ENCODE assay signal across 15 cellular contexts in the genomic region with DNA sequence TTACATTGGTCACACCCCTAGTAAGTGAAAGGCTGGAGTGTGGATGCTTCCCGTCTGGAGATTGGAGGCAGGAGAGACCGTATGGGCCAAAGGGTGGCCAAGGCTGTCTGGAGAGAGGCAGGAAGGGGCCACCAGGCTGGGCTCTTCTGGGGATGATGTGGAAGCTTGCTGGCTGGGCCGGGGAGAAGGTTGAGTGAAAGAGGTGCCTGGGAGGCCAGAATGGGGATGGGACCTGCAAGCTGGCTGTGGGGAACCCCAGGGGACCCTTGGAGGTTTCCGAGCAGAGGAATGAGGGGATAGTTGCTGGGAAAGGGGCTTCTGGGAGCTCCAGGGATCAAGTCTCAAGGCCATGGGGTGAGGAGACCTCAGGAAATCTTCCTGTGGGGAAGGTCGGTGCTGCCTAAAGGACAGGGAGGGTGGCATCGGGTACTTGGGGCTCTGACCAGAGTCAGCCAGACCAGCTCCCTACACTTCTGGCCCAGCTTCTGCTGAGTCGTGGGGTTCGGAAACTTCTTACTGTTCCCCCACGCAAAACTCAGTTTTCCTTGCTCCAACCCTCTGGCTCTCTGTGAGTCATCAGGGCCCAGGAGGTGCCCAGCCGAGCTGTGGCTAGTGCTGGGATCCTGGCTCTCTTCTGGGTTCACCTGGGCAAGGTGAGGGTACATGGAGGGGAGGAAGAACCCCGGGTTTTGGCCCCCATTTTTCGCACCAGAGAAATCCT. TPM values are rescaled to one million over a fixed set of nuclear protein-coding genes. Genes with fewer than 3 reads are reported as not detected.
DNase-seq lines count a peak whose midpoint lies in the region; ATAC-seq, FAIRE-seq and TF ChIP-seq lines count a peak whose summit lies in the region.
"Had no signal": no experiment of that assay in that cellular context is flagged by ENCODE, and none has a peak within 500 bp of the region (broad histone marks: within the 10 kb centered on the region; RNA-seq: fewer than 3 reads in every experiment).

No MANE protein-coding gene starts in this region.

- H3K27ac ChIP-seq in SK-N-SH (ENCODE audit: low read depth in 2 of 2, low read length in 1 of 2) (peak overlapping the region in 1 of 2 experiments; percentile 24; a peak in 2 of 4 replicates), astrocyte (ENCODE audit: low read depth, low read length) (peak overlapping the region; percentile 39), thoracic aorta (peak overlapping the region; percentile 99)
- H3K27ac ChIP-seq: 22Rv1, testis had no signal

- H3K79me2 ChIP-seq in SK-N-SH (ENCODE audit: insufficient read depth) (peaks cover 99% of the 10 kb centered on the region), astrocyte (ENCODE audit: insufficient read depth, low read length) (peaks cover 86% of the 10 kb centered on the region)

- no peaks in the 10 kb centered on the region for H3K9me3 ChIP-seq in SK-N-SH
- H3K9me3 ChIP-seq in astrocyte (ENCODE audit: insufficient read depth, low read depth, low read length): no peaks in the 10 kb centered on the region
- H3K9me3 ChIP-seq in thoracic aorta: no peaks in the 10 kb centered on the region
- H3K9me3 ChIP-seq: testis had no signal

- POLR2A ChIA-PET in SK-N-SH (lab: Yijun Ruan, JAX): no interaction called here

- peaks cover 21% of the 10 kb centered on the region for H3F3A ChIP-seq in SK-N-SH (replicated peaks; ENCODE audit: insufficient read depth)

- H3K9ac ChIP-seq in SK-N-SH: peak overlapping the region; percentile 14; the same call in 1 of the 2 replicates
- peak overlapping the region; percentile 97 for H3K9ac ChIP-seq in astrocyte (ENCODE audit: low read length)

- H2AFZ ChIP-seq in SK-N-SH (ENCODE audit: low read depth) (no peak overlapping the region), astrocyte (ENCODE audit: low read depth, low read length) (no peak overlapping the region)

- DNase-seq in SK-N-SH (peak; percentile 30), astrocyte (ENCODE audit: low read depth) (no peak), iris pigment epithelial cell (ENCODE audit: low read depth) (peak; percentile 23), thoracic aorta (ENCODE audit: low spot score) (no peak), COLO829 (ENCODE audit: low spot score) (no peak), SW480 (ENCODE audit: low spot score) (no peak)
- DNase-seq: activated B cell treated with CpG ODN at 0.5 μM for 24 hours; activated CD8-positive, alpha-beta memory T cell treated with anti-CD3 and anti-CD28 coated beads, Interleukin-2, amount 50 U/mL, for 4 hours; activated naive CD8-positive, alpha-beta T cell treated with anti-CD3 and anti-CD28 coated beads, Interleukin-2, amount 50 U/mL, for 24 hours; kidney glomerular epithelial cell; NCI-H2081 treated with DMSO at 0.1 percent for 48 hours; testis had no signal

- no peaks in the 10 kb centered on the region for H3K27me3 ChIP-seq in SK-N-SH (ENCODE audit: insufficient read depth)
- H3K27me3 ChIP-seq in astrocyte (ENCODE audit: insufficient read depth, low read length): no peaks in the 10 kb centered on the region
- H3K27me3 ChIP-seq in thoracic aorta (replicated peaks; ENCODE audit: insufficient read depth): no peaks in the 10 kb centered on the region
- H3K27me3 ChIP-seq: testis had no signal

- TF ChIP-seq RAD21 in SK-N-SH (IDR thresholded peaks at IDR 0.05; ENCODE audit: low read length): no peak

- no peak for ATAC-seq in SK-N-SH treated with all-trans-retinoic acid at 6 μM for 48 hours
- ATAC-seq in thoracic aorta (ENCODE audit: insufficient number of reproducible peaks, low FRiP score, low read depth): no peak
- no peak for ATAC-seq in GM21717 (IDR thresholded peaks at IDR 0.05; ENCODE audit: unreplicated experiment)
- ATAC-seq: activated naive CD8-positive, alpha-beta T cell treated with anti-CD3 and anti-CD28 coated beads, Interleukin-2, amount 50 U/mL, for 24 hours had no signal

- H3K27me3 Mint-ChIP-seq in astrocyte (ENCODE audit: low read depth, unreplicated experiment): no peaks in the 10 kb centered on the region

- peaks cover 67% of the 10 kb centered on the region for H4K20me1 ChIP-seq in SK-N-SH (ENCODE audit: insufficient read depth)
- H4K20me1 ChIP-seq in astrocyte (ENCODE audit: insufficient read depth, low read length): peaks cover 71% of the 10 kb centered on the region

- peak overlapping the region; percentile 99 for H3K4me3 Mint-ChIP-seq in astrocyte (ENCODE audit: unreplicated experiment)
- H3K4me3 Mint-ChIP-seq: activated B cell treated with CpG ODN at 0.5 μM for 24 hours; activated naive CD8-positive, alpha-beta T cell treated with anti-CD3 and anti-CD28 coated beads, Interleukin-2, amount 50 U/mL, for 24 hours had no signal

- H3K36me3 Mint-ChIP-seq in astrocyte (ENCODE audit: low read depth, unreplicated experiment): peaks cover 27% of the 10 kb centered on the region

- no peak for TF ChIP-seq CTCF in SK-N-SH (IDR thresholded peaks at IDR 0.05)
- TF ChIP-seq CTCF in astrocyte (IDR thresholded peaks at IDR 0.05; ENCODE audit: insufficient read depth, low read depth, low read length): no peak
- TF ChIP-seq CTCF in thoracic aorta (IDR thresholded peaks at IDR 0.05): no peak

- peaks cover 56% of the 10 kb centered on the region for H3K4me1 Mint-ChIP-seq in astrocyte (ENCODE audit: low read depth, unreplicated experiment)

- 68% methylated on average over 11 of the region's 12 CpGs for WGBS in SK-N-SH (ENCODE audit: low lambda C conversion rate)

- peak overlapping the region; percentile 93 for H3K27ac Mint-ChIP-seq in astrocyte (ENCODE audit: unreplicated experiment)
- H3K27ac Mint-ChIP-seq: activated B cell treated with CpG ODN at 0.5 μM for 24 hours; activated naive CD8-positive, alpha-beta T cell treated with anti-CD3 and anti-CD28 coated beads, Interleukin-2, amount 50 U/mL, for 24 hours had no signal

- CTCF ChIA-PET in SK-N-SH (lab: Yijun Ruan, JAX): interaction anchor here (1.3 to 1.4 kb wide), 2 partner anchors 16 to 78 kb away, joined by 3 to 5 read pairs; no protein-coding TSS in a partner anchor

- H3K36me3 ChIP-seq in SK-N-SH (replicated peaks in 1 of 2; ENCODE audit: control insufficient read depth in 1 of 2, insufficient read depth in 2 of 2, low read length in 1 of 2) (peaks cover 3 to 5% of the 10 kb centered on the region in 2 experiments), astrocyte (ENCODE audit: insufficient read depth, low read length) (no peaks in the 10 kb centered on the region), thoracic aorta (peaks cover 3% of the 10 kb centered on the region)

- FAIRE-seq in astrocyte (lab: Jason Lieb, UNC): no peak

- peak overlapping the region in 1 of 2 experiments; percentile 95; a peak in 2 of 4 replicates for H3K4me3 ChIP-seq in SK-N-SH (ENCODE audit: low read depth in 2 of 2, low read length in 1 of 2)
- H3K4me3 ChIP-seq in astrocyte (ENCODE audit: insufficient read depth, low read depth, low read length): peak overlapping the region; percentile 88
- peak overlapping the region; percentile 97 for H3K4me3 ChIP-seq in thoracic aorta
- H3K4me3 ChIP-seq: testis had no signal

- H3K4me2 ChIP-seq in SK-N-SH: peak overlapping the region; percentile 93
- H3K4me2 ChIP-seq in astrocyte (ENCODE audit: low read length): peak overlapping the region; percentile 99

- H3K9me3 Mint-ChIP-seq in astrocyte (ENCODE audit: unreplicated experiment): no peaks in the 10 kb centered on the region
- H3K9me3 Mint-ChIP-seq: activated B cell treated with CpG ODN at 0.5 μM for 24 hours; activated naive CD8-positive, alpha-beta T cell treated with anti-CD3 and anti-CD28 coated beads, Interleukin-2, amount 50 U/mL, for 24 hours had no signal

- no peak for TF ChIP-seq EP300 in SK-N-SH (IDR thresholded peaks at IDR 0.05; ENCODE audit: borderline replicate concordance in 1 of 2, low read depth in 1 of 2, low read length in 1 of 2)

- H3K9me2 ChIP-seq in SK-N-SH: no peaks in the 10 kb centered on the region

- H3K4me1 ChIP-seq in SK-N-SH (ENCODE audit: control insufficient read depth in 1 of 2, insufficient read depth in 2 of 2, low read depth in 1 of 2, low read length in 1 of 2) (peaks cover 38 to 41% of the 10 kb centered on the region in 2 experiments; a peak in 3 of 4 replicates), astrocyte (ENCODE audit: insufficient read depth, low read length) (peaks cover 52% of the 10 kb centered on the region), thoracic aorta (ENCODE audit: control insufficient read depth in 1 of 2, low read depth in 2 of 2) (peaks cover 15 to 67% of the 10 kb centered on the region in 2 donors)

TF ChIP-seq in SK-N-SH, 30 proteins besides CTCF, POLR2A, EP300 and RAD21:
- TF ChIP-seq, protein P1, sequence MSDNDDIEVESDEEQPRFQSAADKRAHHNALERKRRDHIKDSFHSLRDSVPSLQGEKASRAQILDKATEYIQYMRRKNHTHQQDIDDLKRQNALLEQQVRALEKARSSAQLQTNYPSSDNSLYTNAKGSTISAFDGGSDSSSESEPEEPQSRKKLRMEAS (IDR thresholded peaks at IDR 0.05; ENCODE audit: low read depth): no peak
- TF ChIP-seq NRF1 (IDR thresholded peaks at IDR 0.05; ENCODE audit: low read depth, low read length) (no peak), FOSL2 (IDR thresholded peaks at IDR 0.05; ENCODE audit: borderline replicate concordance, low read depth) (peak; percentile 64; the same call in 1 of the 2 replicates)

TF ChIP-seq in SK-N-SH treated with all-trans-retinoic acid at 6 μM for 48 hours, 23 proteins besides CTCF, POLR2A, EP300 and RAD21 (continues in another document):
- TF ChIP-seq ZFP30 (CRISPR knock-in tag; IDR thresholded peaks at IDR 0.05): no peak
- no peak for TF ChIP-seq OSR1 (CRISPR knock-in tag; IDR thresholded peaks at IDR 0.05)
- no peak for TF ChIP-seq ZNF70 (CRISPR knock-in tag; IDR thresholded peaks at IDR 0.05)
- TF ChIP-seq ESRRG (CRISPR knock-in tag; IDR thresholded peaks at IDR 0.05): no peak
- TF ChIP-seq RARB (CRISPR knock-in tag; IDR thresholded peaks at IDR 0.05): no peak
- TF ChIP-seq, protein P2, sequence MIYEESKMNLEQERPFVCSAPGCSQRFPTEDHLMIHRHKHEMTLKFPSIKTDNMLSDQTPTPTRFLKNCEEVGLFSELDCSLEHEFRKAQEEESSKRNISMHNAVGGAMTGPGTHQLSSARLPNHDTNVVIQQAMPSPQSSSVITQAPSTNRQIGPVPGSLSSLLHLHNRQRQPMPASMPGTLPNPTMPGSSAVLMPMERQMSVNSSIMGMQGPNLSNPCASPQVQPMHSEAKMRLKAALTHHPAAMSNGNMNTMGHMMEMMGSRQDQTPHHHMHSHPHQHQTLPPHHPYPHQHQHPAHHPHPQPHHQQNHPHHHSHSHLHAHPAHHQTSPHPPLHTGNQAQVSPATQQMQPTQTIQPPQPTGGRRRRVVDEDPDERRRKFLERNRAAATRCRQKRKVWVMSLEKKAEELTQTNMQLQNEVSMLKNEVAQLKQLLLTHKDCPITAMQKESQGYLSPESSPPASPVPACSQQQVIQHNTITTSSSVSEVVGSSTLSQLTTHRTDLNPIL (CRISPR knock-in tag; IDR thresholded peaks at IDR 0.05; ENCODE audit: low read depth): no peak
- no peak for TF ChIP-seq BACH2 (CRISPR knock-in tag; IDR thresholded peaks at IDR 0.05; ENCODE audit: borderline replicate concordance)

RNA-seq across cellular contexts. Expression of a gene that starts 3.1 kb away (rescaled TPM):
- polyA plus RNA-seq in SK-N-SH (2012; rRNA removed): 112 and 213 TPM in 2 replicates
- polyA plus RNA-seq in SK-N-SH (2012; cell fraction: cytosol; rRNA removed): 61.2 and 111 TPM in 2 replicates
- polyA plus RNA-seq in SK-N-SH (2012; cell fraction: nucleus; rRNA removed): 352 and 390 TPM in 2 replicates
- total RNA-seq in astrocyte (361 and 588 TPM in 2 replicates), thoracic aorta (100 to 1,000 TPM; 184 to 242 TPM)

Comparison
In these comparisons a context has a peak if more than half of its experiments do, and no peak if none do; other contexts are left out.
1. DNase-seq: peak in SK-N-SH (single experiment) and iris pigment epithelial cell (single experiment); none in astrocyte (single experiment), thoracic aorta (single experiment), COLO829 (single experiment) and SW480 (single experiment).